Comparison of ENCODE assay signal across 8 cellular contexts in the genomic region with DNA sequence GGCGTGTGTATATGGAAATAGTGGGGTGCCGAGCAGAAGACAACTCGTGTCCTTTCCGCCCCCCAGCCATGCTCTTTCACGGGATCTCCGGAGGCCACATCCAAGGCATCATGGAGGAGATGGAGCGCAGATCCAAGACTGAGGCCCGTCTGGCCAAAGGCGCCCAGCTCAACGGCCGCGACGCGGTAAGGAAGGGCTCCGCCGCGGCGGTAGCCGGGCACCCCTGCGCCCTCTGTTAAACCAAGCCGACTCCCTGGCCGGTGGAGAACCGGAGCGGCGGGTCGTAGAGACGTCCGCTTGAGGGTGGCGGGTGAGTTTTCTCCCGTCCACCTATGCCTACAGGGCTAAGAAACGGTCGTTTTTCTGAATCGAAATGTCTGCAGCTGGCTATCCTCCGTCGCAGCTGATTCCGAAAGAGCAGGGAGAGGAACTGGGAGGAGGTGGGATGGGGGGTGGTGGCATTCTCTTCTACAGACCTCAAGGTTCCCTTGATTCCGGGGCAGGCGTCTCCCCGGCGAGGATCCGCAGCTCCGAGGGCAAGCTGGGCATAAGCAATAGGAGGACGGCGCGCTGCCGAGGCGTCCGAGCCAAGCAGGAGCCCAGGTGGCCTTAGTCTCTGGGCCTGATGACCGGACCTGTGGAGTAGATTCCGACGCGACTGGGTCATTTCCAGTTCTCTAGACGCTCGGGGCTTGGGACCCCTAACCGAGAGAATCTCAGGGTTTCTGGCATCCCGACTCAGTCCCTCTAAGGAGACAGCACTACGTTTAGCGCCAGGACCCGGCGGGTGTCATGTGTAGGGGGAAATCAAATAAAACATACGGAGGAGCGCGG. TPM values are rescaled to one million over a fixed set of nuclear protein-coding genes. Genes with fewer than 3 reads are reported as not detected.
A peak's percentile ranks its signal among the peaks of the same experiment; 100 is the strongest.
DNase-seq lines count a peak whose midpoint lies in the region; ATAC-seq, FAIRE-seq and TF ChIP-seq lines count a peak whose summit lies in the region.

No MANE protein-coding gene starts in this region.

- H3K4me1 ChIP-seq in cardiac muscle cell (ENCODE audit: low read depth) (peaks cover 7% of the 10 kb centered on the region), iPS-20b (ENCODE audit: insufficient read depth, low read length) (peaks cover 12% of the 10 kb centered on the region; the same call in 1 of the 2 replicates), stomach smooth muscle (ENCODE audit: control insufficient read depth, insufficient read depth, low read length) (peaks cover 30% of the 10 kb centered on the region), kidney (ENCODE audit: control insufficient read depth in 1 of 2, insufficient read depth in 1 of 2, low read depth in 1 of 2, low read length in 2 of 2) (peaks cover 7 to 14% of the 10 kb centered on the region in 2 donors)

- peak overlapping the region; percentile 15 for H3K27ac Mint-ChIP-seq in activated T-helper 1 cell treated with anti-CD3 and anti-CD28 coated beads, Interleukin-12 subunit alpha, Interleukin-12 subunit beta, Interleukin-2, Interleukin-4 antibody, amounts not matched to agents 30 ng/mL and 10 ng/mL and 1 ng/mL, durations not matched to agents 14 hours and 24 hours and 36 hours

- peaks cover 5% of the 10 kb centered on the region for H3K36me3 Mint-ChIP-seq in activated T-helper 1 cell treated with anti-CD3 and anti-CD28 coated beads, Interleukin-12 subunit alpha, Interleukin-12 subunit beta, Interleukin-2, Interleukin-4 antibody, amounts not matched to agents 30 ng/mL and 10 ng/mL and 1 ng/mL, durations not matched to agents 14 hours and 24 hours and 36 hours (ENCODE audit: low read depth)

- FAIRE-seq in kidney (lab: Jason Lieb, UNC) = no peak

- H3K9me3 ChIP-seq in cardiac muscle cell (ENCODE audit: low read depth) = no peaks in the 10 kb centered on the region
- H3K9me3 ChIP-seq in iPS-20b (ENCODE audit: insufficient read depth, low read depth, low read length) = peaks cover 7% of the 10 kb centered on the region; the same call in 1 of the 2 replicates
- peaks cover 0 to 2% of the 10 kb centered on the region in 2 donors for H3K9me3 ChIP-seq in stomach smooth muscle (ENCODE audit: control insufficient read depth in 2 of 2, low read length in 2 of 2)
- peaks cover 0 to 3% of the 10 kb centered on the region in 2 donors for H3K9me3 ChIP-seq in kidney (ENCODE audit: control insufficient read depth in 1 of 2, low read length in 2 of 2)

- peak overlapping the region; percentile 4 for H3K4me3 ChIP-seq in cardiac muscle cell
- peak overlapping the region; percentile 39; the same call in 1 of the 2 replicates for H3K4me3 ChIP-seq in iPS-20b (ENCODE audit: low read length)
- H3K4me3 ChIP-seq in stomach smooth muscle (ENCODE audit: low read length in 2 of 2) = peak overlapping the region; percentile 26 to 59
- peak overlapping the region in 1 of 2 donors; percentile 41 for H3K4me3 ChIP-seq in kidney (ENCODE audit: low read length in 2 of 2)

- DNase-seq in cardiac muscle cell (ENCODE audit: low read depth in 1 of 2, low spot score in 1 of 2) (no peak), Right ventricle myocardium inferior (ENCODE audit: missing footprints) (no peak), NCI-H2029 (lab: John Stamatoyannopoulos, UW) (no peak), kidney (no peak), NCI-H1048 (lab: John Stamatoyannopoulos, UW) (no peak)
- DNase-seq in activated T-helper 1 cell treated with anti-CD3 and anti-CD28 coated beads, Interleukin-12 subunit alpha, Interleukin-12 subunit beta, Interleukin-2, Interleukin-4 antibody, amounts not matched to agents 30 ng/mL and 10 ng/mL and 1 ng/mL, durations not matched to agents 14 hours and 24 hours and 36 hours (ENCODE audit: low spot score) = no peak

- peaks cover 98% of the 10 kb centered on the region for H3K27me3 Mint-ChIP-seq in activated T-helper 1 cell treated with anti-CD3 and anti-CD28 coated beads, Interleukin-12 subunit alpha, Interleukin-12 subunit beta, Interleukin-2, Interleukin-4 antibody, amounts not matched to agents 30 ng/mL and 10 ng/mL and 1 ng/mL, durations not matched to agents 14 hours and 24 hours and 36 hours (ENCODE audit: insufficient read depth)

- H3K27me3 ChIP-seq in cardiac muscle cell (peaks cover 100% of the 10 kb centered on the region), iPS-20b (ENCODE audit: insufficient read depth, low read length) (peaks cover 100% of the 10 kb centered on the region), stomach smooth muscle (ENCODE audit: control insufficient read depth in 1 of 2, insufficient read depth in 2 of 2, low read length in 2 of 2) (peaks cover 95 to 99% of the 10 kb centered on the region in 2 donors)

- H3K9ac ChIP-seq in iPS-20b (ENCODE audit: low read depth, low read length) (no peak overlapping the region), stomach smooth muscle (ENCODE audit: low read length in 2 of 2) (no peak overlapping the region), kidney (ENCODE audit: low read length in 2 of 2) (no peak overlapping the region)

- ATAC-seq in Right ventricle myocardium inferior = no peak

- H3K4me3 Mint-ChIP-seq in activated T-helper 1 cell treated with anti-CD3 and anti-CD28 coated beads, Interleukin-12 subunit alpha, Interleukin-12 subunit beta, Interleukin-2, Interleukin-4 antibody, amounts not matched to agents 30 ng/mL and 10 ng/mL and 1 ng/mL, durations not matched to agents 14 hours and 24 hours and 36 hours = peak overlapping the region; percentile 71

- TF ChIP-seq CTCF in cardiac muscle cell (IDR thresholded peaks at IDR 0.05; ENCODE audit: low read depth, low read length) = no peak
- TF ChIP-seq CTCF in kidney (IDR thresholded peaks at IDR 0.05; ENCODE audit: borderline replicate concordance, extremely low read depth, insufficient read depth) = no peak

- H3K4me1 Mint-ChIP-seq in activated T-helper 1 cell treated with anti-CD3 and anti-CD28 coated beads, Interleukin-12 subunit alpha, Interleukin-12 subunit beta, Interleukin-2, Interleukin-4 antibody, amounts not matched to agents 30 ng/mL and 10 ng/mL and 1 ng/mL, durations not matched to agents 14 hours and 24 hours and 36 hours (ENCODE audit: low read depth) = peaks cover 67% of the 10 kb centered on the region

- no peaks in the 10 kb centered on the region for H3K9me3 Mint-ChIP-seq in activated T-helper 1 cell treated with anti-CD3 and anti-CD28 coated beads, Interleukin-12 subunit alpha, Interleukin-12 subunit beta, Interleukin-2, Interleukin-4 antibody, amounts not matched to agents 30 ng/mL and 10 ng/mL and 1 ng/mL, durations not matched to agents 14 hours and 24 hours and 36 hours

- intact Hi-C loops in Right ventricle myocardium inferior (cut with DNase I) = no loop called here
- intact Hi-C loops in activated T-helper 1 cell treated with anti-CD3 and anti-CD28 coated beads, Interleukin-12 subunit alpha, Interleukin-12 subunit beta, Interleukin-2, Interleukin-4 antibody, amounts not matched to agents 30 ng/mL and 10 ng/mL and 1 ng/mL, durations not matched to agents 14 hours and 24 hours and 36 hours (cut with micrococcal nuclease) = loop anchor here (1.0 to 2.0 kb wide), 2 partner anchors 8 to 15 kb away; partner anchors contain the start of gene C1orf53
- intact Hi-C loops in kidney (cut with DNase I) = no loop called here

- H3K27ac ChIP-seq in cardiac muscle cell = no peak overlapping the region
- H3K27ac ChIP-seq in iPS-20b (ENCODE audit: low read length) = no peak overlapping the region
- no peak overlapping the region for H3K27ac ChIP-seq in stomach smooth muscle (ENCODE audit: low read length)
- no peak overlapping the region for H3K27ac ChIP-seq in kidney (ENCODE audit: low read depth in 2 of 2, low read length in 2 of 2)

- H3K36me3 ChIP-seq in cardiac muscle cell = no peaks in the 10 kb centered on the region
- H3K36me3 ChIP-seq in iPS-20b (ENCODE audit: insufficient read depth, low read depth, low read length) = no peaks in the 10 kb centered on the region
- H3K36me3 ChIP-seq in stomach smooth muscle (ENCODE audit: control insufficient read depth in 2 of 2, insufficient read depth in 2 of 2, low read length in 2 of 2) = no peaks in the 10 kb centered on the region
- H3K36me3 ChIP-seq in kidney (ENCODE audit: control insufficient read depth in 1 of 2, insufficient read depth in 2 of 2, low read length in 2 of 2) = no peaks in the 10 kb centered on the region

RNA-seq across cellular contexts. Expression of gene LHX9, which starts 0.9 kb away (rescaled TPM):
- 0.04 TPM in 1 of 2 replicates, not detected in the other for total RNA-seq in cardiac muscle cell
- polyA plus RNA-seq in cardiac muscle cell = 0.02 TPM in 1 of 2 replicates, not detected in the other
- total RNA-seq in Right ventricle myocardium inferior = 0.19 TPM
- not detected in 2 replicates for total RNA-seq in activated T-helper 1 cell treated with anti-CD3 and anti-CD28 coated beads, Interleukin-12 subunit alpha, Interleukin-12 subunit beta, Interleukin-2, Interleukin-4 antibody, amounts not matched to agents 30 ng/mL and 10 ng/mL and 1 ng/mL, durations not matched to agents 14 hours and 24 hours and 36 hours
- 0.35 TPM for total RNA-seq in kidney
- polyA plus RNA-seq in kidney (ENCODE audit: insufficient read depth, low read depth, low replicate concordance) = not detected

RNA-seq across cellular contexts. Expression of gene C1orf53, which starts 15.6 kb away (rescaled TPM):
- total RNA-seq in cardiac muscle cell (4.3 and 12.0 TPM in 2 replicates), Right ventricle myocardium inferior (4.9 TPM), kidney (8.4 TPM)
- polyA plus RNA-seq in cardiac muscle cell (1.6 and 9.2 TPM in 2 replicates), kidney (ENCODE audit: insufficient read depth, low read depth, low replicate concordance) (8.9 TPM)
- total RNA-seq in activated T-helper 1 cell treated with anti-CD3 and anti-CD28 coated beads, Interleukin-12 subunit alpha, Interleukin-12 subunit beta, Interleukin-2, Interleukin-4 antibody, amounts not matched to agents 30 ng/mL and 10 ng/mL and 1 ng/mL, durations not matched to agents 14 hours and 24 hours and 36 hours = 0.81 and 1.3 TPM in 2 replicates
